In genomic region chr12:100900808-100901207, GRCh38 we compare ENCODE assay signal across 3 cellular contexts.
TF ChIP-seq lines count a peak whose summit lies in the region.

No MANE protein-coding gene starts in this region.

TF ChIP-seq in HepG2, 621 proteins besides CTCF, POLR2A, EP300 and RAD21:
- TF ChIP-seq HDAC1 (CRISPR knock-in tag; IDR thresholded peaks at IDR 0.05) (no peak), PHF20 (CRISPR knock-in tag; IDR thresholded peaks at IDR 0.05) (no peak), CEBPB (IDR thresholded peaks at IDR 0.05; ENCODE audit: borderline replicate concordance, low read depth, low read length) (no peak), PREB (CRISPR knock-in tag; IDR thresholded peaks at IDR 0.05) (no peak), PAX8 (CRISPR knock-in tag; IDR thresholded peaks at IDR 0.05; ENCODE audit: borderline replicate concordance) (no peak), ATF7 (IDR thresholded peaks at IDR 0.05) (peak; percentile 82), ATF7 (CRISPR knock-in tag; IDR thresholded peaks at IDR 0.05) (no peak), ZNF740 (CRISPR knock-in tag; IDR thresholded peaks at IDR 0.05) (no peak), ZNF382 (CRISPR knock-in tag; IDR thresholded peaks at IDR 0.05; ENCODE audit: borderline replicate concordance) (no peak)
- TF ChIP-seq, protein P1, sequence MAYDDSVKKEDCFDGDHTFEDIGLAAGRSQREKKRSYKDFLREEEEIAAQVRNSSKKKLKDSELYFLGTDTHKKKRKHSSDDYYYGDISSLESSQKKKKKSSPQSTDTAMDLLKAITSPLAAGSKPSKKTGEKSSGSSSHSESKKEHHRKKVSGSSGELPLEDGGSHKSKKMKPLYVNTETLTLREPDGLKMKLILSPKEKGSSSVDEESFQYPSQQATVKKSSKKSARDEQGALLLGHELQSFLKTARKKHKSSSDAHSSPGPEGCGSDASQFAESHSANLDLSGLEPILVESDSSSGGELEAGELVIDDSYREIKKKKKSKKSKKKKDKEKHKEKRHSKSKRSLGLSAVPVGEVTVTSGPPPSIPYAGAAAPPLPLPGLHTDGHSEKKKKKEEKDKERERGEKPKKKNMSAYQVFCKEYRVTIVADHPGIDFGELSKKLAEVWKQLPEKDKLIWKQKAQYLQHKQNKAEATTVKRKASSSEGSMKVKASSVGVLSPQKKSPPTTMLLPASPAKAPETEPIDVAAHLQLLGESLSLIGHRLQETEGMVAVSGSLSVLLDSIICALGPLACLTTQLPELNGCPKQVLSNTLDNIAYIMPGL (CRISPR knock-in tag; IDR thresholded peaks at IDR 0.05; ENCODE audit: borderline replicate concordance in 1 of 2, low read depth in 1 of 2): no peak

TF ChIP-seq in A549, 52 proteins besides CTCF, POLR2A, EP300 and RAD21:
- TF ChIP-seq FOSB (CRISPR knock-in tag; IDR thresholded peaks at IDR 0.05) (no peak), NPAS2 (CRISPR knock-in tag; IDR thresholded peaks at IDR 0.05; ENCODE audit: borderline replicate concordance) (no peak), JUNB (IDR thresholded peaks at IDR 0.05) (no peak), CHD2 (IDR thresholded peaks at IDR 0.05; ENCODE audit: low read length, partially characterized antibody) (no peak), FOXS1 (CRISPR knock-in tag; IDR thresholded peaks at IDR 0.05) (no peak), BHLHE40 (IDR thresholded peaks at IDR 0.05; ENCODE audit: low read depth, low read length) (no peak), SREBF2 (IDR thresholded peaks at IDR 0.05) (no peak), ZC3H11A (IDR thresholded peaks at IDR 0.05) (no peak), ZSCAN20 (CRISPR knock-in tag; IDR thresholded peaks at IDR 0.05) (no peak), HOXB5 (CRISPR knock-in tag; IDR thresholded peaks at IDR 0.05) (no peak), CHD4 (IDR thresholded peaks at IDR 0.05; ENCODE audit: borderline replicate concordance) (no peak), ZFP36 (IDR thresholded peaks at IDR 0.05; ENCODE audit: borderline replicate concordance, partially characterized antibody) (no peak), JUN (IDR thresholded peaks at IDR 0.05) (no peak), TFCP2L1 (CRISPR knock-in tag; IDR thresholded peaks at IDR 0.05) (no peak), PHF8 (IDR thresholded peaks at IDR 0.05; ENCODE audit: borderline replicate concordance, low read depth) (no peak), ZNF302 (CRISPR knock-in tag; IDR thresholded peaks at IDR 0.05) (no peak)
- TF ChIP-seq, protein P2, sequence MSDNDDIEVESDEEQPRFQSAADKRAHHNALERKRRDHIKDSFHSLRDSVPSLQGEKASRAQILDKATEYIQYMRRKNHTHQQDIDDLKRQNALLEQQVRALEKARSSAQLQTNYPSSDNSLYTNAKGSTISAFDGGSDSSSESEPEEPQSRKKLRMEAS (IDR thresholded peaks at IDR 0.05): no peak
- TF ChIP-seq, protein P3, sequence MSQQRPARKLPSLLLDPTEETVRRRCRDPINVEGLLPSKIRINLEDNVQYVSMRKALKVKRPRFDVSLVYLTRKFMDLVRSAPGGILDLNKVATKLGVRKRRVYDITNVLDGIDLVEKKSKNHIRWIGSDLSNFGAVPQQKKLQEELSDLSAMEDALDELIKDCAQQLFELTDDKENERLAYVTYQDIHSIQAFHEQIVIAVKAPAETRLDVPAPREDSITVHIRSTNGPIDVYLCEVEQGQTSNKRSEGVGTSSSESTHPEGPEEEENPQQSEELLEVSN (IDR thresholded peaks at IDR 0.05; ENCODE audit: borderline replicate concordance, low read depth): no peak
- TF ChIP-seq, protein P4, sequence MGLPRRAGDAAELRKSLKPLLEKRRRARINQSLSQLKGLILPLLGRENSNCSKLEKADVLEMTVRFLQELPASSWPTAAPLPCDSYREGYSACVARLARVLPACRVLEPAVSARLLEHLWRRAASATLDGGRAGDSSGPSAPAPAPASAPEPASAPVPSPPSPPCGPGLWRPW (IDR thresholded peaks at IDR 0.05): no peak
- TF ChIP-seq, protein P5, sequence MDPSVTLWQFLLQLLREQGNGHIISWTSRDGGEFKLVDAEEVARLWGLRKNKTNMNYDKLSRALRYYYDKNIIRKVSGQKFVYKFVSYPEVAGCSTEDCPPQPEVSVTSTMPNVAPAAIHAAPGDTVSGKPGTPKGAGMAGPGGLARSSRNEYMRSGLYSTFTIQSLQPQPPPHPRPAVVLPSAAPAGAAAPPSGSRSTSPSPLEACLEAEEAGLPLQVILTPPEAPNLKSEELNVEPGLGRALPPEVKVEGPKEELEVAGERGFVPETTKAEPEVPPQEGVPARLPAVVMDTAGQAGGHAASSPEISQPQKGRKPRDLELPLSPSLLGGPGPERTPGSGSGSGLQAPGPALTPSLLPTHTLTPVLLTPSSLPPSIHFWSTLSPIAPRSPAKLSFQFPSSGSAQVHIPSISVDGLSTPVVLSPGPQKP (IDR thresholded peaks at IDR 0.05; ENCODE audit: low read depth, low read length): no peak
TF ChIP-seq in A549: peak in this region for 0.

TF ChIP-seq in HEK293, 187 proteins besides CTCF, POLR2A, EP300 and RAD21:
- TF ChIP-seq RBAK (tag by site-specific recombination; IDR thresholded peaks at IDR 0.05) (no peak), ZNF747 (tag by site-specific recombination; IDR thresholded peaks at IDR 0.05) (no peak)
- TF ChIP-seq, protein P6, sequence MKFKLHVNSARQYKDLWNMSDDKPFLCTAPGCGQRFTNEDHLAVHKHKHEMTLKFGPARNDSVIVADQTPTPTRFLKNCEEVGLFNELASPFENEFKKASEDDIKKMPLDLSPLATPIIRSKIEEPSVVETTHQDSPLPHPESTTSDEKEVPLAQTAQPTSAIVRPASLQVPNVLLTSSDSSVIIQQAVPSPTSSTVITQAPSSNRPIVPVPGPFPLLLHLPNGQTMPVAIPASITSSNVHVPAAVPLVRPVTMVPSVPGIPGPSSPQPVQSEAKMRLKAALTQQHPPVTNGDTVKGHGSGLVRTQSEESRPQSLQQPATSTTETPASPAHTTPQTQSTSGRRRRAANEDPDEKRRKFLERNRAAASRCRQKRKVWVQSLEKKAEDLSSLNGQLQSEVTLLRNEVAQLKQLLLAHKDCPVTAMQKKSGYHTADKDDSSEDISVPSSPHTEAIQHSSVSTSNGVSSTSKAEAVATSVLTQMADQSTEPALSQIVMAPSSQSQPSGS (tag by site-specific recombination; IDR thresholded peaks at IDR 0.05; ENCODE audit: low read depth): peak; percentile 51; the same call in 1 of the 2 replicates
